ENCODE assay signal across 17 cellular contexts in genomic region chr2:171492664-171493063, GRCh38. TPM values are rescaled to one million over a fixed set of nuclear protein-coding genes. Genes with fewer than 3 reads are reported as not detected.
A peak's percentile ranks its signal among the peaks of the same experiment; 100 is the strongest.
DNase-seq lines count a peak whose midpoint lies in the region; ATAC-seq and TF ChIP-seq lines count a peak whose summit lies in the region.
"Had no signal": no experiment of that assay in that cellular context is flagged by ENCODE, and none has a peak within 500 bp of the region (broad histone marks: within the 10 kb centered on the region; RNA-seq: fewer than 3 reads in every experiment).

No MANE protein-coding gene starts in this region.

- H3K27me3 ChIP-seq in osteoblast (ENCODE audit: insufficient read depth, low read length) (no peaks in the 10 kb centered on the region), testis (no peaks in the 10 kb centered on the region)
- H3K27me3 ChIP-seq: BLaER1 treated with 17β-estradiol and CSF1 and Interleukin-3, amounts not matched to agents 10 nM and 100 nM had no signal

- H3K4me3 ChIP-seq in HEK293 (ENCODE audit: low read depth, low read length), result no peak overlapping the region
- H3K4me3 ChIP-seq in osteoblast (ENCODE audit: insufficient read depth, low read length), result no peak overlapping the region
- no peak overlapping the region for H3K4me3 ChIP-seq in testis
- H3K4me3 ChIP-seq: BLaER1 treated with 17β-estradiol and CSF1 and Interleukin-3, amounts not matched to agents 10 nM and 100 nM; GM23338 had no signal

- no peaks in the 10 kb centered on the region for H4K20me1 ChIP-seq in osteoblast (ENCODE audit: insufficient read depth, low read length)
- H4K20me1 ChIP-seq: BLaER1 treated with 17β-estradiol and CSF1 and Interleukin-3, amounts not matched to agents 10 nM and 100 nM had no signal

- peak overlapping the region; percentile 39 for H2AFZ ChIP-seq in osteoblast (ENCODE audit: low read length)
- H2AFZ ChIP-seq: GM23338 had no signal

- ATAC-seq in left colon, result peak; percentile 64
- ATAC-seq: GM23338 had no signal

- H3K9me3 ChIP-seq in HEK293 (ENCODE audit: control insufficient read depth, insufficient read depth, low read depth, low read length) (no peaks in the 10 kb centered on the region), osteoblast (ENCODE audit: low read depth, low read length) (no peaks in the 10 kb centered on the region), testis (no peaks in the 10 kb centered on the region)
- H3K9me3 ChIP-seq: Caco-2 had no signal

- H3K79me2 ChIP-seq in osteoblast (ENCODE audit: insufficient read depth, low read length), result no peaks in the 10 kb centered on the region

- H3K36me3 ChIP-seq in HEK293 (ENCODE audit: control insufficient read depth in 2 of 2, insufficient read depth in 1 of 2, low read length in 2 of 2) (no peaks in the 10 kb centered on the region), osteoblast (ENCODE audit: insufficient read depth, low read length) (no peaks in the 10 kb centered on the region), testis (ENCODE audit: low read depth, missing control alignments) (no peaks in the 10 kb centered on the region)

- CTCF ChIA-PET in HEK293 (lab: Yijun Ruan, JAX), result interaction anchor here (0.6 kb wide), 1 partner anchor 32 kb away, joined by 3 read pairs; no protein-coding TSS in a partner anchor

- intact Hi-C loops in left colon (cut with DNase I, micrococcal nuclease), result no loop called here
- intact Hi-C loops in testis (cut with DNase I; ENCODE audit: low total_unique reads), result no loop called here

- no peaks in the 10 kb centered on the region for H3K4me1 ChIP-seq in HEK293 (ENCODE audit: control insufficient read depth, insufficient read depth, low read length)
- H3K4me1 ChIP-seq in osteoblast (ENCODE audit: insufficient read depth, low read length), result no peaks in the 10 kb centered on the region
- no peaks in the 10 kb centered on the region for H3K4me1 ChIP-seq in testis
- H3K4me1 ChIP-seq: BLaER1 treated with 17β-estradiol and CSF1 and Interleukin-3, amounts not matched to agents 10 nM and 100 nM had no signal

- DNase-seq in left colon (peak; percentile 59 to 68), osteoblast (ENCODE audit: insufficient read length, low spot score, missing footprints) (no peak), C1 segment of cervical spinal cord (lab: John Stamatoyannopoulos, UW) (no peak), testis (no peak), kidney glomerular epithelial cell (lab: John Stamatoyannopoulos, UW) (no peak), AML-193 (lab: John Stamatoyannopoulos, UW) (no peak)
- DNase-seq: 8988T; Caco-2; CD4-positive, CD25-positive, alpha-beta regulatory T cell; CD8-positive, alpha-beta memory T cell; HCEC 1CT; HFFc6; IMR-90 had no signal

- H3K27ac ChIP-seq in HEK293 (ENCODE audit: extremely low read depth, low read depth, low read length) (no peak overlapping the region), osteoblast (ENCODE audit: low read depth, low read length) (no peak overlapping the region), testis (no peak overlapping the region)
- H3K27ac ChIP-seq: BLaER1 treated with 17β-estradiol and CSF1 and Interleukin-3, amounts not matched to agents 10 nM and 100 nM had no signal

- POLR2A ChIA-PET in HEK293 (lab: Yijun Ruan, JAX), result no interaction called here

- H3K4me2 ChIP-seq in osteoblast (ENCODE audit: insufficient read depth, low read length), result no peak overlapping the region
- H3K4me2 ChIP-seq: BLaER1 treated with 17β-estradiol and CSF1 and Interleukin-3, amounts not matched to agents 10 nM and 100 nM; GM23338 had no signal

- 74 to 79% methylated on average over 6 of the region's 6 CpGs for WGBS in testis, 2 donors

- TF ChIP-seq POLR2A in testis (IDR thresholded peaks at IDR 0.05), result no peak

- TF ChIP-seq CTCF in HEK293 (tag by site-specific recombination; IDR thresholded peaks at IDR 0.05), result no peak
- TF ChIP-seq CTCF in osteoblast (IDR thresholded peaks at IDR 0.05; ENCODE audit: extremely low read depth, low read depth, low read length), result no peak
- TF ChIP-seq CTCF in testis (IDR thresholded peaks at IDR 0.05), result no peak

TF ChIP-seq in HEK293, 187 proteins besides CTCF, POLR2A, EP300 and RAD21:
- no peak for TF ChIP-seq ZNF600 (tag by site-specific recombination; IDR thresholded peaks at IDR 0.05)
- TF ChIP-seq SCRT2 (tag by site-specific recombination; IDR thresholded peaks at IDR 0.05), result peak; percentile 43; the same call in 1 of the 2 replicates

RNA-seq across cellular contexts. Expression of gene CYBRD1, which starts 29.6 kb away (rescaled TPM):
- 10 to 100 TPM; 46.8 to 73.1 TPM for total RNA-seq in left colon
- 338 and 514 TPM in 2 replicates for total RNA-seq in osteoblast
- total RNA-seq in testis, result 10 to 100 TPM; 53.1 to 53.5 TPM
- 60.1 TPM for polyA plus RNA-seq in testis (ENCODE audit: insufficient read depth, low read depth, low replicate concordance)
- total RNA-seq: B cell had no signal

RNA-seq across cellular contexts. Expression of gene DCAF17, which starts 58.6 kb away (rescaled TPM):
- total RNA-seq in left colon (10 to 100 TPM; 10.7 to 15.6 TPM), osteoblast (32.6 and 37.7 TPM in 2 replicates), testis (10 to 100 TPM; 24.4 to 29.2 TPM)
- polyA plus RNA-seq in testis (ENCODE audit: insufficient read depth, low read depth, low replicate concordance), result 15.7 TPM

RNA-seq across cellular contexts. Expression of gene METTL8, which starts 58.9 kb away (rescaled TPM):
- 10 to 100 TPM; 17.0 to 18.0 TPM for total RNA-seq in left colon
- 20.9 and 23.9 TPM in 2 replicates for total RNA-seq in osteoblast
- 10 to 100 TPM; 24.3 to 34.3 TPM for total RNA-seq in testis
- polyA plus RNA-seq in testis (ENCODE audit: insufficient read depth, low read depth, low replicate concordance), result 21.7 TPM

Comparison
In these comparisons a context has a peak if more than half of its experiments do, and no peak if none do; other contexts are left out.
1. DNase-seq: peak in left colon (2 of 2); none in osteoblast (single experiment), C1 segment of cervical spinal cord (0 of 14), testis (single experiment), kidney glomerular epithelial cell (single experiment) and AML-193 (0 of 2).